ENCODE assay signal across 9 cellular contexts in genomic region chr6:156963712-156964700, GRCh38.
DNase-seq lines count a peak whose midpoint lies in the region; ATAC-seq and TF ChIP-seq lines count a peak whose summit lies in the region.
"Had no signal": no experiment of that assay in that cellular context is flagged by ENCODE, and none has a peak within 500 bp of the region (broad histone marks: within the 10 kb centered on the region; RNA-seq: fewer than 3 reads in every experiment).

No MANE protein-coding gene starts in this region.

- DNase-seq in GM12865 (ENCODE audit: low read depth) (peak; percentile 62), Karpas-422 (peak; percentile 59), memory B cell (ENCODE audit: low spot score in 2 of 2) (no peak), NCI-H82 treated with DMSO at 0.1 percent for 48 hours (lab: John Stamatoyannopoulos, UW; ENCODE audit: unreplicated experiment) (no peak), testis (no peak), endothelial cell (ENCODE audit: low spot score) (no peak)

- H2AFZ ChIP-seq in Karpas-422 (ENCODE audit: low read length) = no peak overlapping the region
- H2AFZ ChIP-seq: parathyroid adenoma had no signal

- H4K20me1 ChIP-seq in Karpas-422 (ENCODE audit: insufficient read depth, low read depth, low read length) = no peaks in the 10 kb centered on the region; the same call in 1 of the 2 replicates

- peak overlapping the region in 4 of 5 experiments; percentile 78 to 92 (median 86) for H3K27ac Mint-ChIP-seq in brain
- H3K27ac Mint-ChIP-seq in memory B cell = no peak overlapping the region
- H3K27ac Mint-ChIP-seq in endothelial cell (ENCODE audit: unreplicated experiment) = no peak overlapping the region

- H3K27me3 ChIP-seq in Karpas-422 (ENCODE audit: low read length) (no peaks in the 10 kb centered on the region), testis (no peaks in the 10 kb centered on the region)

- H3K27ac ChIP-seq in Karpas-422 (ENCODE audit: low read length) (peak overlapping the region; percentile 51), testis (no peak overlapping the region)
- H3K27ac ChIP-seq: parathyroid adenoma had no signal

- H3K36me3 Mint-ChIP-seq in brain (peaks cover 10% of the 10 kb centered on the region), memory B cell (peaks cover 3% of the 10 kb centered on the region), endothelial cell (ENCODE audit: low read depth, unreplicated experiment) (no peaks in the 10 kb centered on the region)

- peak overlapping the region; percentile 29 to 80 (median 72) for H3K4me3 Mint-ChIP-seq in brain
- no peak overlapping the region for H3K4me3 Mint-ChIP-seq in memory B cell
- no peak overlapping the region for H3K4me3 Mint-ChIP-seq in endothelial cell (ENCODE audit: unreplicated experiment)

- peak overlapping the region; percentile 29; the same call in 1 of the 2 replicates for H3K9ac ChIP-seq in Karpas-422 (ENCODE audit: low read length)
- H3K9ac ChIP-seq: parathyroid adenoma had no signal

- TF ChIP-seq CTCF in GM12865 (IDR thresholded peaks at IDR 0.05; ENCODE audit: insufficient read depth, low read depth, low read length, missing control alignments) (no peak), brain (conservative IDR thresholded peaks at IDR 0.05) (no peak), testis (IDR thresholded peaks at IDR 0.05) (no peak), endothelial cell (IDR thresholded peaks at IDR 0.05; ENCODE audit: unreplicated experiment) (no peak)

- H3K9me2 ChIP-seq in Karpas-422 (replicated peaks; ENCODE audit: insufficient read depth, low read length) = no peaks in the 10 kb centered on the region

- H3K36me3 ChIP-seq in Karpas-422 (ENCODE audit: insufficient read depth, low read length) = no peaks in the 10 kb centered on the region
- H3K36me3 ChIP-seq in testis (ENCODE audit: low read depth, missing control alignments) = no peaks in the 10 kb centered on the region

- intact Hi-C loops in testis (cut with DNase I; ENCODE audit: low total_unique reads) = no loop called here

- no peaks in the 10 kb centered on the region for H3K9me3 Mint-ChIP-seq in brain
- no peaks in the 10 kb centered on the region for H3K9me3 Mint-ChIP-seq in memory B cell
- no peaks in the 10 kb centered on the region for H3K9me3 Mint-ChIP-seq in endothelial cell (ENCODE audit: unreplicated experiment)

- TF ChIP-seq POLR2A in testis (IDR thresholded peaks at IDR 0.05) = no peak

- peak overlapping the region; percentile 3; the same call in 1 of the 2 replicates for H3K4me3 ChIP-seq in GM12865 (ENCODE audit: low read depth, low read length)
- H3K4me3 ChIP-seq in Karpas-422 (ENCODE audit: low read length) = peak overlapping the region; percentile 20; the same call in 1 of the 2 replicates
- no peak overlapping the region for H3K4me3 ChIP-seq in testis

- peaks cover 95% of the 10 kb centered on the region for H3K79me2 ChIP-seq in Karpas-422 (ENCODE audit: low read length)

- H3K9me3 ChIP-seq in Karpas-422 (ENCODE audit: low read length) (no peaks in the 10 kb centered on the region), testis (no peaks in the 10 kb centered on the region)

- H3K4me1 Mint-ChIP-seq in brain (peaks cover 59% of the 10 kb centered on the region), memory B cell (peaks cover 24% of the 10 kb centered on the region), endothelial cell (ENCODE audit: unreplicated experiment) (peaks cover 9% of the 10 kb centered on the region)

- ATAC-seq in memory B cell (ENCODE audit: low read depth) (peak; percentile 39), GM19351 (IDR thresholded peaks at IDR 0.05; ENCODE audit: unreplicated experiment) (no peak)

- H3K4me2 ChIP-seq in Karpas-422 (ENCODE audit: low read depth, low read length, poor library complexity, severe bottlenecking) = peak overlapping the region; percentile 54

- H3K27me3 Mint-ChIP-seq in brain (peaks cover 2% of the 10 kb centered on the region), memory B cell (no peaks in the 10 kb centered on the region), endothelial cell (ENCODE audit: unreplicated experiment) (no peaks in the 10 kb centered on the region)

- 59 to 61% methylated on average over 10 of the region's 10 CpGs for WGBS in testis, 2 donors

- H3K4me1 ChIP-seq in Karpas-422 (ENCODE audit: low read length) = peaks cover 58% of the 10 kb centered on the region
- no peaks in the 10 kb centered on the region for H3K4me1 ChIP-seq in testis

Comparison
In these comparisons a context has a peak if more than half of its experiments do, and no peak if none do; other contexts are left out.
1. DNase-seq: peak in GM12865 (single experiment) and Karpas-422 (single experiment); none in memory B cell (0 of 2), NCI-H82 treated with DMSO at 0.1 percent for 48 hours (single experiment), testis (single experiment) and endothelial cell (single experiment).
2. H3K4me3 ChIP-seq: peak in GM12865 (single experiment) and Karpas-422 (single experiment); none in testis (0 of 2).
3. H3K27ac Mint-ChIP-seq: peak in brain (4 of 5); none in memory B cell (single experiment) and endothelial cell (single experiment).
4. H3K4me3 Mint-ChIP-seq: peak in brain (5 of 5); none in memory B cell (single experiment) and endothelial cell (single experiment).